20 cellular contexts compared by ENCODE assay signal in genomic region chr10:97224483-97225435, GRCh38. TPM values are rescaled to one million over a fixed set of nuclear protein-coding genes. Genes with fewer than 3 reads are reported as not detected.
DNase-seq lines count a peak whose midpoint lies in the region; ATAC-seq and TF ChIP-seq lines count a peak whose summit lies in the region.
"Had no signal": no experiment of that assay in that cellular context is flagged by ENCODE, and none has a peak within 500 bp of the region (broad histone marks: within the 10 kb centered on the region; RNA-seq: fewer than 3 reads in every experiment).

No MANE protein-coding gene starts in this region.

- H4K20me1 ChIP-seq in Loucy (ENCODE audit: insufficient read depth, low read length, poor library complexity, severe bottlenecking) = no peaks in the 10 kb centered on the region

- no peaks in the 10 kb centered on the region for H3F3A ChIP-seq in Loucy (ENCODE audit: low read depth)

- no peaks in the 10 kb centered on the region for H3K9me2 ChIP-seq in Loucy (replicated peaks; ENCODE audit: low read depth, low read length)

- CTCF ChIA-PET in activated CD8-positive, alpha-beta memory T cell treated with anti-CD3 and anti-CD28 coated beads, Interleukin-2, amount 10 ng/mL, durations not matched to agents 7 days and 5 days (lab: Charles Lee) = interaction anchor here (1.2 to 7.5 kb wide), 11 partner anchors 9 to 187 kb away, joined by 3 to 54 read pairs (median 6); no protein-coding TSS in a partner anchor

- H3K4me2 ChIP-seq in Loucy (ENCODE audit: low read depth, low read length, poor library complexity, severe bottlenecking) = peak overlapping the region; percentile 11

- ATAC-seq in activated CD8-positive, alpha-beta memory T cell treated with anti-CD3 and anti-CD28 coated beads, Interleukin-2, amount 10 ng/mL, durations not matched to agents 7 days and 5 days = peak; percentile 85
- ATAC-seq in activated T-helper 17 cell treated with anti-CD3 and anti-CD28 coated beads, Interleukin-2, amount 50 U/mL, for 72 hours (replicated peaks) = peak; percentile 80
- ATAC-seq: activated CD8-positive, alpha-beta T cell treated with anti-CD3 and anti-CD28 coated beads, Interleukin-2, amount 10 ng/mL, durations not matched to agents 7 days and 5 days; gastroesophageal sphincter; left colon; Panc1 had no signal

- peak overlapping the region; percentile 42 for H3K9ac ChIP-seq in Loucy (ENCODE audit: low read depth, low read length, poor library complexity, severe bottlenecking)

- H3K4me3 ChIP-seq in Loucy (ENCODE audit: low read length, poor library complexity, severe bottlenecking) = no peak overlapping the region
- H3K4me3 ChIP-seq: coronary artery, gastroesophageal sphincter, stomach, uterus had no signal

- TF ChIP-seq CTCF in Loucy (conservative IDR thresholded peaks at IDR 0.05; ENCODE audit: low read length) (no peak), type B pancreatic cell (conservative IDR thresholded peaks at IDR 0.05) (no peak)

- peak overlapping the region; percentile 58 for H3K27ac Mint-ChIP-seq in activated CD8-positive, alpha-beta memory T cell treated with anti-CD3 and anti-CD28 coated beads, Interleukin-2, amount 10 ng/mL, durations not matched to agents 7 days and 5 days
- peak overlapping the region; percentile 65 for H3K27ac Mint-ChIP-seq in activated T-helper 17 cell treated with anti-CD3 and anti-CD28 coated beads, Interleukin-2, amount 50 U/mL, for 72 hours
- H3K27ac Mint-ChIP-seq in type B pancreatic cell = no peak overlapping the region
- H3K27ac Mint-ChIP-seq: activated CD8-positive, alpha-beta T cell treated with anti-CD3 and anti-CD28 coated beads, Interleukin-2, amount 10 ng/mL, durations not matched to agents 7 days and 5 days had no signal

- no peaks in the 10 kb centered on the region for H3K79me2 ChIP-seq in Loucy (ENCODE audit: insufficient read depth, low read length)

- peak; percentile 81 for DNase-seq in activated CD8-positive, alpha-beta memory T cell treated with anti-CD3 and anti-CD28 coated beads, Interleukin-2, amount 10 ng/mL, durations not matched to agents 7 days and 5 days
- no peak for DNase-seq in activated CD8-positive, alpha-beta memory T cell treated with anti-CD3 and anti-CD28 coated beads, Interleukin-2, amount 50 U/mL, for 4 hours
- DNase-seq in stimulated activated CD8-positive, alpha-beta memory T cell treated with anti-CD3 and anti-CD28 coated beads, Interleukin-4, amount 100 ng/mL, for 48 hours = peak; percentile 29
- DNase-seq in NCI-H774 (lab: John Stamatoyannopoulos, UW) (no peak), type B pancreatic cell (ENCODE audit: extremely low spot score, unreplicated experiment) (no peak), kidney glomerular epithelial cell (lab: John Stamatoyannopoulos, UW) (no peak)
- DNase-seq: activated CD8-positive, alpha-beta T cell treated with anti-CD3 and anti-CD28 coated beads, Interleukin-2, amount 10 ng/mL, durations not matched to agents 7 days and 5 days; activated gamma-delta T cell; H7; left colon; NCI-H2029; NCI-H526; retina; stomach; uterus had no signal

- peaks cover 66% of the 10 kb centered on the region for H3K36me3 Mint-ChIP-seq in activated CD8-positive, alpha-beta memory T cell treated with anti-CD3 and anti-CD28 coated beads, Interleukin-2, amount 10 ng/mL, durations not matched to agents 7 days and 5 days
- H3K36me3 Mint-ChIP-seq in activated T-helper 17 cell treated with anti-CD3 and anti-CD28 coated beads, Interleukin-2, amount 50 U/mL, for 72 hours (ENCODE audit: low read depth) = peaks cover 69% of the 10 kb centered on the region
- H3K36me3 Mint-ChIP-seq in type B pancreatic cell = peaks cover 21% of the 10 kb centered on the region

- no peaks in the 10 kb centered on the region for H3K9me3 ChIP-seq in Loucy (ENCODE audit: insufficient read depth, low read depth, low read length)
- H3K9me3 ChIP-seq: gastroesophageal sphincter, stomach, uterus had no signal

- H3K4me3 Mint-ChIP-seq in activated CD8-positive, alpha-beta memory T cell treated with anti-CD3 and anti-CD28 coated beads, Interleukin-2, amount 10 ng/mL, durations not matched to agents 7 days and 5 days = no peak overlapping the region
- peak overlapping the region; percentile 45 for H3K4me3 Mint-ChIP-seq in activated T-helper 17 cell treated with anti-CD3 and anti-CD28 coated beads, Interleukin-2, amount 50 U/mL, for 72 hours
- no peak overlapping the region for H3K4me3 Mint-ChIP-seq in type B pancreatic cell
- H3K4me3 Mint-ChIP-seq: activated CD8-positive, alpha-beta T cell treated with anti-CD3 and anti-CD28 coated beads, Interleukin-2, amount 10 ng/mL, durations not matched to agents 7 days and 5 days had no signal

- H3K36me3 ChIP-seq in Loucy (ENCODE audit: insufficient read depth, low read length) = peaks cover 64% of the 10 kb centered on the region; the same call in 1 of the 2 replicates
- H3K36me3 ChIP-seq: uterus had no signal

- no peaks in the 10 kb centered on the region for H3K27me3 ChIP-seq in Loucy (ENCODE audit: insufficient read depth, low read length, poor library complexity, severe bottlenecking)
- H3K27me3 ChIP-seq: gastroesophageal sphincter, stomach, uterus had no signal

- no peaks in the 10 kb centered on the region for H3K9me3 Mint-ChIP-seq in activated CD8-positive, alpha-beta memory T cell treated with anti-CD3 and anti-CD28 coated beads, Interleukin-2, amount 10 ng/mL, durations not matched to agents 7 days and 5 days (ENCODE audit: low read depth)
- no peaks in the 10 kb centered on the region for H3K9me3 Mint-ChIP-seq in activated T-helper 17 cell treated with anti-CD3 and anti-CD28 coated beads, Interleukin-2, amount 50 U/mL, for 72 hours
- no peaks in the 10 kb centered on the region for H3K9me3 Mint-ChIP-seq in type B pancreatic cell

- H3K4me1 ChIP-seq in Loucy (ENCODE audit: insufficient read depth, low read length, poor library complexity, severe bottlenecking) = peaks cover 10% of the 10 kb centered on the region
- H3K4me1 ChIP-seq: gastroesophageal sphincter, stomach, uterus had no signal

- peaks cover 43% of the 10 kb centered on the region for H3K4me1 Mint-ChIP-seq in activated CD8-positive, alpha-beta memory T cell treated with anti-CD3 and anti-CD28 coated beads, Interleukin-2, amount 10 ng/mL, durations not matched to agents 7 days and 5 days
- peaks cover 12% of the 10 kb centered on the region for H3K4me1 Mint-ChIP-seq in activated T-helper 17 cell treated with anti-CD3 and anti-CD28 coated beads, Interleukin-2, amount 50 U/mL, for 72 hours
- H3K4me1 Mint-ChIP-seq in type B pancreatic cell (ENCODE audit: unreplicated experiment) = peaks cover 13% of the 10 kb centered on the region

- H3K27me3 Mint-ChIP-seq in activated CD8-positive, alpha-beta memory T cell treated with anti-CD3 and anti-CD28 coated beads, Interleukin-2, amount 10 ng/mL, durations not matched to agents 7 days and 5 days = no peaks in the 10 kb centered on the region
- no peaks in the 10 kb centered on the region for H3K27me3 Mint-ChIP-seq in activated T-helper 17 cell treated with anti-CD3 and anti-CD28 coated beads, Interleukin-2, amount 50 U/mL, for 72 hours
- no peaks in the 10 kb centered on the region for H3K27me3 Mint-ChIP-seq in type B pancreatic cell

- no peak overlapping the region for H2AFZ ChIP-seq in Loucy (ENCODE audit: low read length)

RNA-seq across cellular contexts. Expression of gene SLIT1, which starts 39.0 kb away (rescaled TPM):
- total RNA-seq in activated CD8-positive, alpha-beta memory T cell treated with anti-CD3 and anti-CD28 coated beads, Interleukin-2, amount 10 ng/mL, durations not matched to agents 7 days and 5 days = 1 to 10 TPM in 1 of 2 experiments, under 1 TPM in 1; 0.59 to 1.5 TPM
- total RNA-seq in activated T-helper 17 cell treated with anti-CD3 and anti-CD28 coated beads, Interleukin-2, amount 50 U/mL, for 72 hours = 1 to 10 TPM in 1 of 2 donors, under 1 TPM in 1; 0.56 to 2.0 TPM
- total RNA-seq in type B pancreatic cell (ENCODE audit: low replicate concordance) = 2.2 and 55.7 TPM in 2 replicates

Comparison
In these comparisons a context has a peak if more than half of its experiments do, and no peak if none do; other contexts are left out.
1. DNase-seq: peak in activated CD8-positive, alpha-beta memory T cell treated with anti-CD3 and anti-CD28 coated beads, Interleukin-2, amount 10 ng/mL, durations not matched to agents 7 days and 5 days (single experiment) and stimulated activated CD8-positive, alpha-beta memory T cell treated with anti-CD3 and anti-CD28 coated beads, Interleukin-4, amount 100 ng/mL, for 48 hours (single experiment); none in activated CD8-positive, alpha-beta memory T cell treated with anti-CD3 and anti-CD28 coated beads, Interleukin-2, amount 50 U/mL, for 4 hours (single experiment), NCI-H774 (single experiment), type B pancreatic cell (single experiment) and kidney glomerular epithelial cell (single experiment).